10 cellular contexts compared by ENCODE assay signal in the genomic region with DNA sequence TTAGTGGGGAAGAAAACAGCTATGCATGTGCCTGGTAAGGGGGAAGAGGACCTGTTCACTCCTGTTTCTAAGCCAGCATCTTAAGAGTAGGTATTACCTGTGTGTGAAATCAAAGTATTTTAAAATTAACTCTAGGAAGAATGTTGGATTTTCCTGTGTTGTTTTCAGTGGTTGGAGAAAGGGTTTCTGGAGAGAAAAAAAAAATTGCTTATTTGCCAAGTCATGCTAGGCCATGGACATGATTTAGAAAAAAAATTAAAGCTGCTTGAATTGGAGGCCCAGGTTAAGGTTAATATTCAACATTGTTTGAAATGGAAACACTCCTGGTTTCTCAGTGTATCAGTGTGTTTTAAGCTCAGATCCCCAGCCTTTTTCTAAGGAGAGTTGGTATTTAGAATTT. TPM values are rescaled to one million over a fixed set of nuclear protein-coding genes. Genes with fewer than 3 reads are reported as not detected.
A peak's percentile ranks its signal among the peaks of the same experiment; 100 is the strongest.
DNase-seq lines count a peak whose midpoint lies in the region; ATAC-seq and TF ChIP-seq lines count a peak whose summit lies in the region.
"Had no signal": no experiment of that assay in that cellular context is flagged by ENCODE, and none has a peak within 500 bp of the region (broad histone marks: within the 10 kb centered on the region; RNA-seq: fewer than 3 reads in every experiment).

No MANE protein-coding gene starts in this region.

- no peak for TF ChIP-seq CTCF in CD4-positive, alpha-beta T cell (IDR thresholded peaks at IDR 0.05)
- TF ChIP-seq CTCF in body of pancreas (IDR thresholded peaks at IDR 0.05), result no peak

- no peaks in the 10 kb centered on the region for H3K9me3 Mint-ChIP-seq in CD4-positive, alpha-beta T cell
- H3K9me3 Mint-ChIP-seq in naive thymus-derived CD8-positive, alpha-beta T cell, result no peaks in the 10 kb centered on the region

- H3K4me1 Mint-ChIP-seq in CD4-positive, alpha-beta T cell (ENCODE audit: low read depth), result peaks cover 22% of the 10 kb centered on the region
- peaks cover 4 to 21% (median 17%) of the 10 kb centered on the region in 4 donors for H3K4me1 Mint-ChIP-seq in naive thymus-derived CD8-positive, alpha-beta T cell

- no peak overlapping the region for H3K27ac ChIP-seq in CD4-positive, alpha-beta T cell (ENCODE audit: low read depth, low read length)
- H3K27ac ChIP-seq in body of pancreas, result no peak overlapping the region
- H3K27ac ChIP-seq: lower lobe of right lung had no signal

- H3K4me3 ChIP-seq in body of pancreas, result no peak overlapping the region

- peak overlapping the region; percentile 64 for H3K4me3 Mint-ChIP-seq in CD4-positive, alpha-beta T cell
- H3K4me3 Mint-ChIP-seq in naive thymus-derived CD8-positive, alpha-beta T cell, result peak overlapping the region; percentile 76 to 89 (median 82)

- H3K27me3 ChIP-seq in CD4-positive, alpha-beta T cell (ENCODE audit: control insufficient read depth, insufficient read depth, low read length), result peaks cover 37% of the 10 kb centered on the region
- no peaks in the 10 kb centered on the region for H3K27me3 ChIP-seq in body of pancreas
- H3K27me3 ChIP-seq: uterus had no signal

- peaks cover 41% of the 10 kb centered on the region for H3K27me3 Mint-ChIP-seq in CD4-positive, alpha-beta T cell
- H3K27me3 Mint-ChIP-seq in naive thymus-derived CD8-positive, alpha-beta T cell, result peaks cover 0 to 30% (median 5%) of the 10 kb centered on the region in 5 donors

- ATAC-seq in CD4-positive, alpha-beta T cell (ENCODE audit: poor library complexity), result no peak
- ATAC-seq in body of pancreas (peak; percentile 23), HG03469 (IDR thresholded peaks at IDR 0.05; ENCODE audit: unreplicated experiment) (no peak)
- no peak for ATAC-seq in naive thymus-derived CD8-positive, alpha-beta T cell

- peak overlapping the region; percentile 76; the same call in 1 of the 2 replicates for H3K9ac ChIP-seq in ES-I3 (ENCODE audit: low read depth, low read length)

- CTCF ChIA-PET in CD4-positive, alpha-beta T cell (lab: Charles Lee), result interaction anchor here (1.0 kb wide), 1 partner anchor 11 kb away, joined by 3 read pairs; no protein-coding TSS in a partner anchor

- intact Hi-C loops in CD4-positive, alpha-beta T cell (cut with DNase I, micrococcal nuclease), result no loop called here
- intact Hi-C loops in body of pancreas (cut with DNase I), result no loop called here

- TF ChIP-seq POLR2A in body of pancreas (IDR thresholded peaks at IDR 0.05), result no peak

- H3K4me1 ChIP-seq in ES-I3 (ENCODE audit: insufficient read depth, low read length) (peaks cover 6% of the 10 kb centered on the region; the same call in 1 of the 2 replicates), body of pancreas (peaks cover 13% of the 10 kb centered on the region)
- H3K4me1 ChIP-seq: uterus had no signal

- H3K36me3 ChIP-seq in ES-I3 (ENCODE audit: insufficient read depth, low read length), result no peaks in the 10 kb centered on the region
- no peaks in the 10 kb centered on the region for H3K36me3 ChIP-seq in body of pancreas (replicated peaks in 1 of 2; ENCODE audit: insufficient read depth in 1 of 2, low read depth in 2 of 2)
- H3K36me3 ChIP-seq: lower lobe of right lung, uterus had no signal

- DNase-seq in CD4-positive, alpha-beta T cell, result no peak
- DNase-seq in body of pancreas (no peak), GM03348 (ENCODE audit: low spot score) (no peak)
- no peak for DNase-seq in naive thymus-derived CD8-positive, alpha-beta T cell
- no peak for DNase-seq in activated effector memory CD4-positive, alpha-beta T cell treated with Interleukin-2 at 50 U/mL for 16 hours
- DNase-seq: DMS 273 treated with DMSO at 0.1 percent for 48 hours, lower lobe of right lung, uterus had no signal

- no peaks in the 10 kb centered on the region for H3K9me3 ChIP-seq in CD4-positive, alpha-beta T cell (ENCODE audit: control insufficient read depth, low read length)
- H3K9me3 ChIP-seq in ES-I3 (ENCODE audit: control insufficient read depth, insufficient read depth, low read length) (no peaks in the 10 kb centered on the region), body of pancreas (no peaks in the 10 kb centered on the region)
- H3K9me3 ChIP-seq: lower lobe of right lung, uterus had no signal

- no peak overlapping the region for H3K27ac Mint-ChIP-seq in CD4-positive, alpha-beta T cell
- H3K27ac Mint-ChIP-seq in naive thymus-derived CD8-positive, alpha-beta T cell, result peak overlapping the region in 4 of 10 donors; percentile 61 to 86 (median 84)

- no peaks in the 10 kb centered on the region for H3K36me3 Mint-ChIP-seq in CD4-positive, alpha-beta T cell (ENCODE audit: low read depth)
- no peaks in the 10 kb centered on the region for H3K36me3 Mint-ChIP-seq in naive thymus-derived CD8-positive, alpha-beta T cell

- POLR2A ChIA-PET in CD4-positive, alpha-beta T cell (lab: Charles Lee), result interaction anchor here (1.0 to 4.7 kb wide), 2 partner anchors 10 to 13 kb away, joined by 3 to 37 read pairs; no protein-coding TSS in a partner anchor
- POLR2A ChIA-PET in naive thymus-derived CD8-positive, alpha-beta T cell (lab: Charles Lee), result interaction anchor here (0.5 to 3.1 kb wide), 6 partner anchors 13 to 420 kb away, joined by 3 to 23 read pairs (median 4); a partner anchor contains a TSS

RNA-seq across cellular contexts. Expression of a gene that starts 42.8 kb away (rescaled TPM):
- 1 to 10 TPM; 2.4 to 2.5 TPM for total RNA-seq in CD4-positive, alpha-beta T cell
- 1 to 10 TPM in 1 of 2 donors, under 1 TPM in 1; 0.99 to 2.3 TPM for total RNA-seq in body of pancreas
- total RNA-seq in naive thymus-derived CD8-positive, alpha-beta T cell, result 1 to 10 TPM; 3.3 to 4.6 TPM
- polyA plus RNA-seq in naive thymus-derived CD8-positive, alpha-beta T cell, result under 1 TPM in 2 of 3 donors, not detected in 1; 0.21 to 0.80 TPM
